Comparison of ENCODE assay signal across 12 cellular contexts in genomic region chr13:114226088-114226487, GRCh38. TPM values are rescaled to one million over a fixed set of nuclear protein-coding genes. Genes with fewer than 3 reads are reported as not detected.
DNase-seq lines count a peak whose midpoint lies in the region; ATAC-seq and TF ChIP-seq lines count a peak whose summit lies in the region.
"Had no signal": no experiment of that assay in that cellular context is flagged by ENCODE, and none has a peak within 500 bp of the region (broad histone marks: within the 10 kb centered on the region; RNA-seq: fewer than 3 reads in every experiment).

No MANE protein-coding gene starts in this region.

- H3K4me2 ChIP-seq in MM.1S (ENCODE audit: low read depth, low read length): no peak overlapping the region; the same call in 1 of the 2 replicates
- H3K4me2 ChIP-seq in neural progenitor cell: no peak overlapping the region

- H3K27ac ChIP-seq in MM.1S (ENCODE audit: low read length) (peak overlapping the region; percentile 5; the same call in 1 of the 2 replicates), neural progenitor cell (no peak overlapping the region)
- H3K27ac ChIP-seq: gastroesophageal sphincter, thyroid gland had no signal

- no peak for ATAC-seq in GM18520 (IDR thresholded peaks at IDR 0.05; ENCODE audit: unreplicated experiment)

- H3K4me1 Mint-ChIP-seq in neural progenitor cell: peaks cover 32% of the 10 kb centered on the region

- H3K9me3 ChIP-seq in MM.1S (replicated peaks; ENCODE audit: insufficient read depth, low read length) (no peaks in the 10 kb centered on the region), adipocyte (ENCODE audit: control insufficient read depth, low read length) (no peaks in the 10 kb centered on the region), neural progenitor cell (ENCODE audit: low read depth) (no peaks in the 10 kb centered on the region)
- H3K9me3 ChIP-seq: gastroesophageal sphincter, thyroid gland had no signal

- H3K9me2 ChIP-seq in MM.1S (replicated peaks; ENCODE audit: insufficient read depth, low read length): no peaks in the 10 kb centered on the region

- H3F3A ChIP-seq in MM.1S (ENCODE audit: insufficient read depth, low read length) (peaks cover 24% of the 10 kb centered on the region), neural progenitor cell (ENCODE audit: low read depth) (peaks cover 7% of the 10 kb centered on the region)

- 0 out of 2 replicates have a peak overlapping the region, but pooled peaks have one; percentile 19 for H2AFZ ChIP-seq in MM.1S (ENCODE audit: low read length)
- H2AFZ ChIP-seq in neural progenitor cell (replicated peaks): no peak overlapping the region

- H3K27me3 ChIP-seq in MM.1S (replicated peaks; ENCODE audit: insufficient read depth, low read length) (no peaks in the 10 kb centered on the region), adipocyte (replicated peaks; ENCODE audit: control insufficient read depth, insufficient read depth, low read length) (no peaks in the 10 kb centered on the region), neural progenitor cell (peaks cover 19% of the 10 kb centered on the region)
- H3K27me3 ChIP-seq: thyroid gland had no signal

- no peak overlapping the region for H3K9ac ChIP-seq in MM.1S (ENCODE audit: low read length)
- peak overlapping the region; percentile 47 for H3K9ac ChIP-seq in adipocyte (ENCODE audit: low read length)
- no peak overlapping the region for H3K9ac ChIP-seq in neural progenitor cell

- peak overlapping the region; percentile 74 for H3K27ac Mint-ChIP-seq in neural progenitor cell

- no peak overlapping the region for H3K4me3 ChIP-seq in MM.1S (ENCODE audit: low read length)
- no peak overlapping the region for H3K4me3 ChIP-seq in adipocyte (ENCODE audit: low read length)
- H3K4me3 ChIP-seq in neural progenitor cell: no peak overlapping the region
- H3K4me3 ChIP-seq: gastroesophageal sphincter, lung, thyroid gland had no signal

- H3K9me3 Mint-ChIP-seq in neural progenitor cell: no peaks in the 10 kb centered on the region

- H4K20me1 ChIP-seq in MM.1S (ENCODE audit: insufficient read depth, low read length) (no peaks in the 10 kb centered on the region), neural progenitor cell (ENCODE audit: low read depth) (no peaks in the 10 kb centered on the region)

- H3K27me3 Mint-ChIP-seq in neural progenitor cell (ENCODE audit: insufficient read depth, low read depth): peaks cover 15% of the 10 kb centered on the region

- H3K4me1 ChIP-seq in MM.1S (ENCODE audit: low read length): peaks cover 44% of the 10 kb centered on the region
- peaks cover 22% of the 10 kb centered on the region for H3K4me1 ChIP-seq in adipocyte (ENCODE audit: control insufficient read depth, insufficient read depth, low read length)
- peaks cover 13% of the 10 kb centered on the region for H3K4me1 ChIP-seq in neural progenitor cell

- TF ChIP-seq CTCF in MM.1S (IDR thresholded peaks at IDR 0.05; ENCODE audit: low read length) (no peak), neural progenitor cell (IDR thresholded peaks at IDR 0.05) (no peak)

- DNase-seq in activated T-cell treated with anti-CD3 and anti-CD28 coated beads, Interleukin-2, amount 50 U/mL, for 1 hour: peak; percentile 52
- no peak for DNase-seq in activated T-cell treated with anti-CD3 and anti-CD28 coated beads for 4 hours
- peak; percentile 19 for DNase-seq in MM.1S
- DNase-seq in adipocyte (ENCODE audit: low read depth): no peak
- no peak for DNase-seq in neural progenitor cell (ENCODE audit: low spot score)
- no peak for DNase-seq in OCI-M2 (lab: John Stamatoyannopoulos, UW; ENCODE audit: unreplicated experiment)
- no peak for DNase-seq in NCI-H2081 treated with DMSO at 0.1 percent for 48 hours (lab: John Stamatoyannopoulos, UW)

- H3K79me2 ChIP-seq in MM.1S (ENCODE audit: low read length) (no peaks in the 10 kb centered on the region), neural progenitor cell (ENCODE audit: low read depth) (no peaks in the 10 kb centered on the region)

- H3K4me3 Mint-ChIP-seq in neural progenitor cell: no peak overlapping the region

- H3K36me3 Mint-ChIP-seq in neural progenitor cell: no peaks in the 10 kb centered on the region

- H3K36me3 ChIP-seq in MM.1S (replicated peaks; ENCODE audit: insufficient read depth, low read length) (no peaks in the 10 kb centered on the region), adipocyte (ENCODE audit: control insufficient read depth, insufficient read depth, low read length, severe bottlenecking) (no peaks in the 10 kb centered on the region), neural progenitor cell (no peaks in the 10 kb centered on the region)
- H3K36me3 ChIP-seq: gastroesophageal sphincter, thyroid gland had no signal

RNA-seq across cellular contexts. Expression of gene CDC16, which starts 8.6 kb away (rescaled TPM):
- 53.1 and 69.6 TPM in 2 replicates for total RNA-seq in neural progenitor cell (ENCODE audit: low replicate concordance)

RNA-seq across cellular contexts. Expression of gene CFAP97D2, which starts 47.0 kb away (rescaled TPM):
- not detected in 2 replicates for total RNA-seq in neural progenitor cell (ENCODE audit: low replicate concordance)
- total RNA-seq: gastroesophageal sphincter, sciatic nerve, thyroid gland had no signal

RNA-seq across cellular contexts. Expression of gene UPF3A, which starts 55.3 kb away (rescaled TPM):
- 60.1 and 74.4 TPM in 2 replicates for total RNA-seq in neural progenitor cell (ENCODE audit: low replicate concordance)

Comparison
In these comparisons a context has a peak if more than half of its experiments do, and no peak if none do; other contexts are left out.
1. DNase-seq: peak in activated T-cell treated with anti-CD3 and anti-CD28 coated beads, Interleukin-2, amount 50 U/mL, for 1 hour (single experiment) and MM.1S (single experiment); none in activated T-cell treated with anti-CD3 and anti-CD28 coated beads for 4 hours (single experiment), adipocyte (single experiment), neural progenitor cell (single experiment), OCI-M2 (single experiment) and NCI-H2081 treated with DMSO at 0.1 percent for 48 hours (single experiment).